ENCODE assay signal across 19 cellular contexts in genomic region chr9:113373676-113374392, GRCh38. TPM values are rescaled to one million over a fixed set of nuclear protein-coding genes. Genes with fewer than 3 reads are reported as not detected.
DNase-seq lines count a peak whose midpoint lies in the region; ATAC-seq, FAIRE-seq and TF ChIP-seq lines count a peak whose summit lies in the region.
"Had no signal": no experiment of that assay in that cellular context is flagged by ENCODE, and none has a peak within 500 bp of the region (broad histone marks: within the 10 kb centered on the region; RNA-seq: fewer than 3 reads in every experiment).

No MANE protein-coding gene starts in this region.

- FAIRE-seq in GM12878 (lab: Jason Lieb, UNC): no peak

- no peak for TF ChIP-seq RAD21 in GM12878 (IDR thresholded peaks at IDR 0.05; ENCODE audit: insufficient read depth, low read depth, low read length)

- WGBS in GM12878 (ENCODE audit: insufficient coverage, insufficient replicate concordance, low lambda C conversion rate, missing lambda C conversion rate): 94% methylated on average over 24 of the region's 24 CpGs
- WGBS in neuronal stem cell (ENCODE audit: extremely low coverage in 2 of 2, insufficient read length in 2 of 2, insufficient replicate concordance in 1 of 2), 2 donors: no CpG with 5 or more reads among the region's 24 CpGs

- H2AFZ ChIP-seq in GM12878 (ENCODE audit: control insufficient read depth, low read depth, low read length): no peak overlapping the region
- no peak overlapping the region for H2AFZ ChIP-seq in neuronal stem cell (ENCODE audit: low read length)

- no peak overlapping the region for H4K91ac ChIP-seq in neuronal stem cell (ENCODE audit: low read depth, low read length, poor library complexity)

- intact Hi-C loops in GM12878 (cut with micrococcal nuclease; ENCODE audit: unreplicated experiment): no loop called here

- H3K4me3 ChIP-seq in HUES6 (ENCODE audit: low read depth, low read length) (no peak overlapping the region), GM12878 (no peak overlapping the region), neuronal stem cell (ENCODE audit: low read length in 2 of 2) (no peak overlapping the region)
- H3K4me3 ChIP-seq: HAP-1 had no signal

- no peak overlapping the region for H2BK15ac ChIP-seq in neuronal stem cell (ENCODE audit: low read length)

- peaks cover 10% of the 10 kb centered on the region for H3K36me3 Mint-ChIP-seq in type B pancreatic cell

- H3K4me3 Mint-ChIP-seq in type B pancreatic cell: peak overlapping the region; percentile 66

- H3K4me1 ChIP-seq in HUES6 (ENCODE audit: control insufficient read depth, insufficient read depth, low read length) (peaks cover 10% of the 10 kb centered on the region; the same call in 1 of the 2 replicates), GM12878 (ENCODE audit: control insufficient read depth, insufficient read depth, low read length) (peaks cover 18% of the 10 kb centered on the region), neuronal stem cell (ENCODE audit: control insufficient read depth in 2 of 2, insufficient read depth in 1 of 2, low read depth in 1 of 2, low read length in 2 of 2) (peaks cover 0 to 7% of the 10 kb centered on the region in 2 donors)

- peaks cover 11% of the 10 kb centered on the region for H3K4me1 Mint-ChIP-seq in type B pancreatic cell (ENCODE audit: unreplicated experiment)

- H2BK120ac ChIP-seq in neuronal stem cell (ENCODE audit: low read depth, low read length): no peak overlapping the region

- H3K79me2 ChIP-seq in GM12878 (ENCODE audit: control insufficient read depth, insufficient read depth, low read length): peaks cover 5% of the 10 kb centered on the region

- H3K36me3 ChIP-seq in HUES6 (ENCODE audit: control insufficient read depth, insufficient read depth, low read length): peaks cover 18% of the 10 kb centered on the region
- peaks cover 5 to 7% of the 10 kb centered on the region in 2 experiments for H3K36me3 ChIP-seq in GM12878 (ENCODE audit: control insufficient read depth in 2 of 2, insufficient read depth in 2 of 2, low read length in 1 of 2)
- peaks cover 11 to 16% of the 10 kb centered on the region in 2 donors for H3K36me3 ChIP-seq in neuronal stem cell (replicated peaks in 1 of 2; ENCODE audit: control insufficient read depth in 2 of 2, insufficient read depth in 2 of 2, low read length in 2 of 2)

- H4K20me1 ChIP-seq in GM12878 (ENCODE audit: control insufficient read depth, insufficient read depth): no peaks in the 10 kb centered on the region

- ATAC-seq in GM12878: no peak
- ATAC-seq: PC-3, SK-N-SH treated with all-trans-retinoic acid at 6 μM for 48 hours had no signal

- no peak overlapping the region for H3K23ac ChIP-seq in neuronal stem cell (ENCODE audit: low read depth, low read length, poor library complexity)

- H2BK12ac ChIP-seq in neuronal stem cell (ENCODE audit: low read length): no peak overlapping the region

- RAD21 ChIA-PET in GM12878 (lab: Charles Lee; ENCODE audit: unreplicated experiment): interaction anchor here (1.4 kb wide), 1 partner anchor 281 kb away, joined by 3 read pairs; no protein-coding TSS in a partner anchor

- H3K79me1 ChIP-seq in neuronal stem cell (ENCODE audit: low read depth, low read length): no peaks in the 10 kb centered on the region

- no peaks in the 10 kb centered on the region for H3K9me3 ChIP-seq in HUES6 (ENCODE audit: control insufficient read depth, insufficient read depth, low read depth, low read length)
- H3K9me3 ChIP-seq in GM12878 (replicated peaks; ENCODE audit: control insufficient read depth, insufficient read depth, low read length): no peaks in the 10 kb centered on the region
- H3K9me3 ChIP-seq in neuronal stem cell (replicated peaks in 1 of 2; ENCODE audit: control insufficient read depth in 2 of 2, insufficient read depth in 1 of 2, low read depth in 1 of 2, low read length in 2 of 2): no peaks in the 10 kb centered on the region
- H3K9me3 ChIP-seq: HAP-1 had no signal

- H3K27ac ChIP-seq in HUES6 (ENCODE audit: low read depth, low read length) (no peak overlapping the region), GM12878 (ENCODE audit: control insufficient read depth, insufficient read depth) (0 out of 2 replicates have a peak overlapping the region, but pooled peaks have one; percentile 19), neuronal stem cell (replicated peaks; ENCODE audit: low read length) (no peak overlapping the region)
- H3K27ac ChIP-seq: HL-60 had no signal

- no peak for TF ChIP-seq POLR2A in GM12878 (IDR thresholded peaks at IDR 0.05; ENCODE audit: low read depth, low read length)

- H3K4me2 ChIP-seq in GM12878 (ENCODE audit: control insufficient read depth, insufficient read depth) (peak overlapping the region; percentile 13; the same call in 1 of the 2 replicates), neuronal stem cell (ENCODE audit: insufficient read depth, low read length, poor library complexity, severe bottlenecking) (no peak overlapping the region)

- DNase-seq in GM12878 (ENCODE audit: low read depth, low spot score) (no peak), neuronal stem cell (ENCODE audit: low spot score) (no peak), type B pancreatic cell (ENCODE audit: extremely low spot score, unreplicated experiment) (no peak), DMS 273 (lab: John Stamatoyannopoulos, UW; ENCODE audit: unreplicated experiment) (no peak), T-helper 9 cell (no peak), NCI-H2081 (lab: John Stamatoyannopoulos, UW) (no peak)
- DNase-seq: C1 segment of cervical spinal cord, DMS79 treated with DMSO at 0.1 percent for 48 hours, NCI-H1694 treated with DMSO at 0.1 percent for 48 hours, NCI-H226, NCI-H524 treated with DMSO at 0.1 percent for 48 hours, PC-3, RPMI8226, SIG-M5 had no signal

- H3K18ac ChIP-seq in neuronal stem cell (ENCODE audit: low read length): no peak overlapping the region

- peak overlapping the region; percentile 6 for H2BK5ac ChIP-seq in neuronal stem cell (ENCODE audit: low read length)

- SMC1A ChIA-PET in GM12878 (lab: Charles Lee; ENCODE audit: uncharacterized antibody, unreplicated experiment): interaction anchor here (1.1 kb wide), 1 partner anchor 101 kb away, joined by 3 read pairs; no protein-coding TSS in a partner anchor

- BruUV-seq in GM12878 (replicated peaks; lab: Mats Ljungman, UMichigan): no TSS peak

- H3K9ac ChIP-seq in HUES6 (ENCODE audit: low read length) (peak overlapping the region; percentile 26), GM12878 (ENCODE audit: control insufficient read depth, insufficient read depth, low read length) (no peak overlapping the region), neuronal stem cell (ENCODE audit: low read depth, low read length, poor library complexity) (peak overlapping the region; percentile 37)

- no peak overlapping the region for H4K8ac ChIP-seq in neuronal stem cell (ENCODE audit: low read depth, low read length)

- POLR2A ChIA-PET in GM12878 (lab: Charles Lee): interaction anchor here (1.0 to 3.4 kb wide), 2 partner anchors 24 to 26 kb away, joined by 3 to 12 read pairs; partner anchors contain the start of genes ALAD and BSPRY

- TF ChIP-seq EP300 in GM12878 (IDR thresholded peaks at IDR 0.05; ENCODE audit: borderline replicate concordance in 1 of 2, control insufficient read depth in 1 of 2, low read depth in 2 of 2, low read length in 2 of 2): no peak

- no peak overlapping the region for H2AK5ac ChIP-seq in neuronal stem cell (ENCODE audit: low read depth, low read length)

- no peak for TF ChIP-seq CTCF in GM12878 (IDR thresholded peaks at IDR 0.05 in 2 of 3, conservative IDR thresholded peaks at IDR 0.05 in 1 of 3; ENCODE audit: control insufficient read depth in 2 of 3, extremely low read depth in 1 of 3, insufficient read depth in 1 of 3, low read depth in 3 of 3, low read length in 3 of 3)
- no peak for TF ChIP-seq CTCF in type B pancreatic cell (conservative IDR thresholded peaks at IDR 0.05)

- H3K4ac ChIP-seq in neuronal stem cell (ENCODE audit: low read length): no peak overlapping the region

- no peaks in the 10 kb centered on the region for H3K27me3 Mint-ChIP-seq in type B pancreatic cell

- in situ Hi-C loops in GM12878 (cut with MboI): no loop called here

- H3K27ac Mint-ChIP-seq in type B pancreatic cell: no peak overlapping the region

- H3K14ac ChIP-seq in neuronal stem cell (ENCODE audit: low read length): no peak overlapping the region

- no peaks in the 10 kb centered on the region for H3K9me3 Mint-ChIP-seq in type B pancreatic cell

- CTCF ChIA-PET in GM12878 (lab: Yijun Ruan, JAX): interaction anchor here (0.8 kb wide), 1 partner anchor 10 kb away, joined by 4 read pairs; no protein-coding TSS in a partner anchor

- H3K27me3 ChIP-seq in HUES6 (ENCODE audit: control insufficient read depth, insufficient read depth, low read length) (no peaks in the 10 kb centered on the region), GM12878 (replicated peaks in 1 of 2; ENCODE audit: control insufficient read depth in 2 of 2, insufficient read depth in 2 of 2, low read length in 1 of 2) (no peaks in the 10 kb centered on the region), neuronal stem cell (ENCODE audit: control insufficient read depth in 3 of 3, insufficient read depth in 3 of 3, low read depth in 1 of 3, low read length in 3 of 3) (peaks cover 0 to 5% (median 0%) of the 10 kb centered on the region in 3 experiments)

RNA-seq across cellular contexts. Expression of gene HDHD3, which starts 3.0 kb away (rescaled TPM):
- total RNA-seq in GM12878 (2013; cell fraction: nucleolus; rRNA removed): 13.5 and 14.9 TPM in 2 replicates
- 25.7 and 25.9 TPM in 2 replicates for total RNA-seq in GM12878 (2014; rRNA removed)
- total RNA-seq in GM12878 (2014; rRNA removed; fragmentation: Illumina TruSeq; extraction: Trizol): 12.1 and 12.4 TPM in 2 replicates
- 21.2 and 23.1 TPM in 2 replicates for total RNA-seq in GM12878 (2021)
- 6.9 TPM for polyA plus RNA-seq in GM12878 (2011; ENCODE audit: low read depth)
- 9.6 and 16.5 TPM in 2 replicates for polyA plus RNA-seq in GM12878 (2011; rRNA removed)
- 23.9 and 31.6 TPM in 2 replicates for polyA plus RNA-seq in GM12878 (2011; cell fraction: cytosol; rRNA removed)
- 17.6 TPM in 2 replicates for polyA plus RNA-seq in GM12878 (2011; cell fraction: nucleus; rRNA removed)
- 13.2 and 13.6 TPM in 2 replicates for polyA plus RNA-seq in GM12878 (2012)
- polyA plus RNA-seq in GM12878 (2014; fragmentation: Illumina TruSeq; extraction: Trizol): 4.0 and 11.4 TPM in 2 replicates
- polyA plus RNA-seq in GM12878 (2014; fragmentation: Nextera tagmentation; extraction: Ambion mirVana): 1 to 10 TPM; 1.3 to 6.5 TPM
- polyA plus RNA-seq in GM12878 (2014; rRNA removed): 29.4 and 29.9 TPM in 2 replicates
- polyA plus RNA-seq in GM12878 (2016; fragmentation: Nextera tagmentation; extraction: Ambion mirVana): 10 to 100 TPM; 19.2 to 22.6 TPM
- polyA minus RNA-seq in GM12878 (2011; rRNA and poly(A)+ RNA removed): 11.0 and 17.0 TPM in 2 replicates
- 7.1 and 7.7 TPM in 2 replicates for polyA minus RNA-seq in GM12878 (2011; cell fraction: cytosol; rRNA and poly(A)+ RNA removed)
- 9.7 and 13.7 TPM in 2 replicates for polyA minus RNA-seq in GM12878 (2011; cell fraction: nucleus; rRNA and poly(A)+ RNA removed)
- polyA plus RNA-seq in neuronal stem cell (2013, experiment 1 of 2): 10.3 TPM
- polyA plus RNA-seq in neuronal stem cell (2013, experiment 2 of 2): 10.2 TPM
- 33.9 and 53.1 TPM in 2 replicates for total RNA-seq in type B pancreatic cell (ENCODE audit: low replicate concordance)

RNA-seq across cellular contexts. Expression of gene BSPRY, which starts 24.5 kb away (rescaled TPM):
- 0.22 and 0.92 TPM in 2 replicates for total RNA-seq in GM12878 (2013; cell fraction: nucleolus; rRNA removed)
- 6.3 and 6.5 TPM in 2 replicates for total RNA-seq in GM12878 (2014; rRNA removed)
- 3.3 and 3.8 TPM in 2 replicates for total RNA-seq in GM12878 (2014; rRNA removed; fragmentation: Illumina TruSeq; extraction: Trizol)
- 5.6 and 6.0 TPM in 2 replicates for total RNA-seq in GM12878 (2021)
- polyA plus RNA-seq in GM12878 (2011; ENCODE audit: low read depth): 0.87 TPM
- 0.40 and 0.45 TPM in 2 replicates for polyA plus RNA-seq in GM12878 (2011; rRNA removed)
- polyA plus RNA-seq in GM12878 (2011; cell fraction: cytosol; rRNA removed): 0.53 and 0.55 TPM in 2 replicates
- 0.38 and 0.64 TPM in 2 replicates for polyA plus RNA-seq in GM12878 (2011; cell fraction: nucleus; rRNA removed)
- polyA plus RNA-seq in GM12878 (2012): 1.0 and 1.9 TPM in 2 replicates
- polyA plus RNA-seq in GM12878 (2014; fragmentation: Illumina TruSeq; extraction: Trizol): 2.7 and 4.4 TPM in 2 replicates
- 1 to 10 TPM in 1 of 2 experiments, under 1 TPM in 1; 1.00 to 1.5 TPM for polyA plus RNA-seq in GM12878 (2014; fragmentation: Nextera tagmentation; extraction: Ambion mirVana)
- polyA plus RNA-seq in GM12878 (2014; rRNA removed): 6.1 and 6.3 TPM in 2 replicates
- polyA plus RNA-seq in GM12878 (2016; fragmentation: Nextera tagmentation; extraction: Ambion mirVana): 1 to 10 TPM; 4.0 to 4.1 TPM
- polyA minus RNA-seq in GM12878 (2011; rRNA and poly(A)+ RNA removed): 0.44 and 0.98 TPM in 2 replicates
- polyA minus RNA-seq in GM12878 (2011; cell fraction: cytosol; rRNA and poly(A)+ RNA removed): not detected in 2 replicates
- 0.19 and 0.24 TPM in 2 replicates for polyA minus RNA-seq in GM12878 (2011; cell fraction: nucleus; rRNA and poly(A)+ RNA removed)
- 0.01 TPM for polyA plus RNA-seq in neuronal stem cell (2013, experiment 1 of 2)
- 0.01 TPM for polyA plus RNA-seq in neuronal stem cell (2013, experiment 2 of 2)
- 9.0 and 22.6 TPM in 2 replicates for total RNA-seq in type B pancreatic cell (ENCODE audit: low replicate concordance)
- total RNA-seq: HT1080 had no signal

RNA-seq across cellular contexts. Expression of gene ALAD, which starts 27.2 kb away (rescaled TPM):
- 34.6 and 46.8 TPM in 2 replicates for total RNA-seq in GM12878 (2013; cell fraction: nucleolus; rRNA removed)
- total RNA-seq in GM12878 (2014; rRNA removed) (13.1 and 15.7 TPM in 2 replicates), GM12878 (2014; rRNA removed; fragmentation: Illumina TruSeq; extraction: Trizol) (10.3 and 11.9 TPM in 2 replicates), GM12878 (2021) (20.2 and 21.6 TPM in 2 replicates), type B pancreatic cell (ENCODE audit: low replicate concordance) (41.4 and 57.0 TPM in 2 replicates)
- 13.2 TPM for polyA plus RNA-seq in GM12878 (2011; ENCODE audit: low read depth)
- polyA plus RNA-seq in GM12878 (2011; rRNA removed) (8.1 and 10.7 TPM in 2 replicates), GM12878 (2014; fragmentation: Illumina TruSeq; extraction: Trizol) (18.0 and 20.4 TPM in 2 replicates), GM12878 (2014; fragmentation: Nextera tagmentation; extraction: Ambion mirVana) (1 to 10 TPM; 2.4 to 3.9 TPM), GM12878 (2014; rRNA removed) (15.7 and 18.2 TPM in 2 replicates), GM12878 (2016; fragmentation: Nextera tagmentation; extraction: Ambion mirVana) (10 to 100 TPM; 11.6 to 13.8 TPM)
- polyA plus RNA-seq in GM12878 (2011; cell fraction: cytosol; rRNA removed): 9.4 and 10.4 TPM in 2 replicates
- 31.0 and 32.1 TPM in 2 replicates for polyA plus RNA-seq in GM12878 (2011; cell fraction: nucleus; rRNA removed)
- 16.8 and 19.2 TPM in 2 replicates for polyA plus RNA-seq in GM12878 (2012)
- 9.1 and 17.1 TPM in 2 replicates for polyA minus RNA-seq in GM12878 (2011; rRNA and poly(A)+ RNA removed)
- polyA minus RNA-seq in GM12878 (2011; cell fraction: cytosol; rRNA and poly(A)+ RNA removed): 3.6 TPM in 2 replicates
- 12.3 and 23.0 TPM in 2 replicates for polyA minus RNA-seq in GM12878 (2011; cell fraction: nucleus; rRNA and poly(A)+ RNA removed)
- 18.9 TPM for polyA plus RNA-seq in neuronal stem cell (2013, experiment 1 of 2)
- 19.3 TPM for polyA plus RNA-seq in neuronal stem cell (2013, experiment 2 of 2)

RNA-seq across cellular contexts. Expression of gene WDR31, which starts 33.8 kb away (rescaled TPM):
- total RNA-seq in GM12878 (2013; cell fraction: nucleolus; rRNA removed): 0.71 and 0.84 TPM in 2 replicates
- total RNA-seq in GM12878 (2014; rRNA removed) (0.40 and 0.65 TPM in 2 replicates), GM12878 (2014; rRNA removed; fragmentation: Illumina TruSeq; extraction: Trizol) (0.72 and 0.97 TPM in 2 replicates), GM12878 (2021) (0.97 and 1.1 TPM in 2 replicates), type B pancreatic cell (ENCODE audit: low replicate concordance) (5.0 and 6.7 TPM in 2 replicates)
- polyA plus RNA-seq in GM12878 (2011; ENCODE audit: low read depth): 0.67 TPM
- polyA plus RNA-seq in GM12878 (2011; rRNA removed) (0.41 and 0.45 TPM in 2 replicates), GM12878 (2014; fragmentation: Illumina TruSeq; extraction: Trizol) (1.1 and 1.6 TPM in 2 replicates), GM12878 (2014; fragmentation: Nextera tagmentation; extraction: Ambion mirVana) (under 1 TPM; 0.26 to 0.29 TPM), GM12878 (2014; rRNA removed) (0.67 and 0.87 TPM in 2 replicates), GM12878 (2016; fragmentation: Nextera tagmentation; extraction: Ambion mirVana) (1 to 10 TPM; 1.1 to 1.7 TPM)
- polyA plus RNA-seq in GM12878 (2011; cell fraction: cytosol; rRNA removed): 0.36 and 0.42 TPM in 2 replicates
- 0.13 and 0.72 TPM in 2 replicates for polyA plus RNA-seq in GM12878 (2011; cell fraction: nucleus; rRNA removed)
- polyA plus RNA-seq in GM12878 (2012): 0.47 and 0.77 TPM in 2 replicates
- 1.2 and 1.7 TPM in 2 replicates for polyA minus RNA-seq in GM12878 (2011; rRNA and poly(A)+ RNA removed)
- polyA minus RNA-seq in GM12878 (2011; cell fraction: cytosol; rRNA and poly(A)+ RNA removed): 0.21 and 0.53 TPM in 2 replicates
- 0.19 and 0.24 TPM in 2 replicates for polyA minus RNA-seq in GM12878 (2011; cell fraction: nucleus; rRNA and poly(A)+ RNA removed)
- 2.3 TPM for polyA plus RNA-seq in neuronal stem cell (2013, experiment 1 of 2)
- 2.4 TPM for polyA plus RNA-seq in neuronal stem cell (2013, experiment 2 of 2)

RNA-seq across cellular contexts. Expression of gene POLE3, which starts 36.6 kb away (rescaled TPM):
- 15.4 and 16.1 TPM in 2 replicates for total RNA-seq in GM12878 (2013; cell fraction: nucleolus; rRNA removed)
- total RNA-seq in GM12878 (2014; rRNA removed): 75.9 and 90.5 TPM in 2 replicates
- total RNA-seq in GM12878 (2014; rRNA removed; fragmentation: Illumina TruSeq; extraction: Trizol): 76.5 and 85.2 TPM in 2 replicates
- total RNA-seq in GM12878 (2021): 58.3 and 59.0 TPM in 2 replicates
- polyA plus RNA-seq in GM12878 (2011; ENCODE audit: low read depth): 41.6 TPM
- 84.4 and 99.3 TPM in 2 replicates for polyA plus RNA-seq in GM12878 (2011; rRNA removed)
- 65.7 and 66.3 TPM in 2 replicates for polyA plus RNA-seq in GM12878 (2011; cell fraction: cytosol; rRNA removed)
- polyA plus RNA-seq in GM12878 (2011; cell fraction: nucleus; rRNA removed): 29.5 and 36.3 TPM in 2 replicates
- polyA plus RNA-seq in GM12878 (2012): 37.0 and 42.4 TPM in 2 replicates
- 116 and 127 TPM in 2 replicates for polyA plus RNA-seq in GM12878 (2014; fragmentation: Illumina TruSeq; extraction: Trizol)
- polyA plus RNA-seq in GM12878 (2014; fragmentation: Nextera tagmentation; extraction: Ambion mirVana): 10 to 100 TPM; 40.8 to 65.9 TPM
- polyA plus RNA-seq in GM12878 (2014; rRNA removed): 63.6 and 63.9 TPM in 2 replicates
- polyA plus RNA-seq in GM12878 (2016; fragmentation: Nextera tagmentation; extraction: Ambion mirVana): 100 to 1,000 TPM in 1 of 2 experiments, 10 to 100 TPM in 1; 98.3 to 101 TPM
- polyA minus RNA-seq in GM12878 (2011; rRNA and poly(A)+ RNA removed): 35.8 and 39.2 TPM in 2 replicates
- polyA minus RNA-seq in GM12878 (2011; cell fraction: cytosol; rRNA and poly(A)+ RNA removed): 11.5 and 14.5 TPM in 2 replicates
- 12.2 and 18.4 TPM in 2 replicates for polyA minus RNA-seq in GM12878 (2011; cell fraction: nucleus; rRNA and poly(A)+ RNA removed)
- 53.9 TPM for polyA plus RNA-seq in neuronal stem cell (2013, experiment 1 of 2)
- 53.4 TPM for polyA plus RNA-seq in neuronal stem cell (2013, experiment 2 of 2)
- total RNA-seq in type B pancreatic cell (ENCODE audit: low replicate concordance): 43.2 and 54.9 TPM in 2 replicates
